1 cellular context compared by ENCODE assay signal in genomic region chr4:2813446-2814405, GRCh38.
TF ChIP-seq lines count a peak whose summit lies in the region.

No MANE protein-coding gene starts in this region.

TF ChIP-seq in IMR-90, 13 proteins besides CTCF, POLR2A, EP300 and RAD21:
- TF ChIP-seq BHLHE40 (IDR thresholded peaks at IDR 0.05; ENCODE audit: low read depth, low read length): no peak
- no peak for TF ChIP-seq NFE2L2 (IDR thresholded peaks at IDR 0.05; ENCODE audit: low read depth, low read length)
- no peak for TF ChIP-seq RFX5 (IDR thresholded peaks at IDR 0.05; ENCODE audit: low read depth, low read length)
- no peak for TF ChIP-seq MAZ (IDR thresholded peaks at IDR 0.05; ENCODE audit: borderline replicate concordance, low read depth, low read length)
